In genomic region chr15:90191344-90191687, GRCh38 we compare ENCODE assay signal across 9 cellular contexts. TPM values are rescaled to one million over a fixed set of nuclear protein-coding genes. Genes with fewer than 3 reads are reported as not detected.
DNase-seq lines count a peak whose midpoint lies in the region; ATAC-seq and TF ChIP-seq lines count a peak whose summit lies in the region.
"Had no signal": no experiment of that assay in that cellular context is flagged by ENCODE, and none has a peak within 500 bp of the region (broad histone marks: within the 10 kb centered on the region; RNA-seq: fewer than 3 reads in every experiment).

No MANE protein-coding gene starts in this region.

- H3K4me3 ChIP-seq in mucosa of stomach (ENCODE audit: low read length), result no peak overlapping the region
- H3K4me3 ChIP-seq in ovary, result no peak overlapping the region

- H3K27ac ChIP-seq in ovary, result peak overlapping the region in 1 of 2 donors; percentile 79

- intact Hi-C loops in ovary (cut with DNase I), result no loop called here

- DNase-seq in DMS53 treated with DMSO at 0.1 percent for 48 hours (lab: John Stamatoyannopoulos, UW; ENCODE audit: unreplicated experiment), result peak; percentile 4
- DNase-seq in cerebellar cortex (ENCODE audit: low spot score), result no peak
- no peak for DNase-seq in NCI-H2107 (lab: John Stamatoyannopoulos, UW)
- no peak for DNase-seq in ovary

- ATAC-seq in GM21717 (IDR thresholded peaks at IDR 0.05; ENCODE audit: unreplicated experiment) (peak; percentile 11), SK-N-SH treated with all-trans-retinoic acid at 6 μM for 48 hours (peak; percentile 18), HG03342 (IDR thresholded peaks at IDR 0.05; ENCODE audit: unreplicated experiment) (no peak)

- no peak for TF ChIP-seq CTCF in ovary (IDR thresholded peaks at IDR 0.05)

- H3K4me1 ChIP-seq in mucosa of stomach (ENCODE audit: control insufficient read depth, insufficient read depth, low read length), result peaks cover 47% of the 10 kb centered on the region
- peaks cover 19% of the 10 kb centered on the region for H3K4me1 ChIP-seq in ovary (ENCODE audit: insufficient read depth)

- H3K9ac ChIP-seq in mucosa of stomach (ENCODE audit: low read length), result peak overlapping the region; percentile 23

- no peaks in the 10 kb centered on the region for H3K36me3 ChIP-seq in mucosa of stomach (ENCODE audit: control insufficient read depth, insufficient read depth, low read length)
- H3K36me3 ChIP-seq in ovary, result no peaks in the 10 kb centered on the region

- no peak for TF ChIP-seq EP300 in ovary (IDR thresholded peaks at IDR 0.05)

- H3K9me3 ChIP-seq in mucosa of stomach (ENCODE audit: control insufficient read depth, low read length) (no peaks in the 10 kb centered on the region), ovary (no peaks in the 10 kb centered on the region)

- H3K27me3 ChIP-seq in mucosa of stomach (ENCODE audit: control insufficient read depth, insufficient read depth, low read length) (no peaks in the 10 kb centered on the region), ovary (no peaks in the 10 kb centered on the region)

- WGBS in ovary, 3 donors, result 79 to 90% (median 86%) methylated on average over 3 of the region's 3 CpGs

- TF ChIP-seq POLR2A in ovary (IDR thresholded peaks at IDR 0.05), result no peak

TF ChIP-seq in SK-N-SH treated with all-trans-retinoic acid at 6 μM for 48 hours, 23 proteins besides CTCF, POLR2A, EP300 and RAD21:
- TF ChIP-seq ARNTL (CRISPR knock-in tag; IDR thresholded peaks at IDR 0.05; ENCODE audit: borderline replicate concordance, low read depth) (no peak), TOX (CRISPR knock-in tag; IDR thresholded peaks at IDR 0.05; ENCODE audit: borderline replicate concordance) (no peak), ESRRG (CRISPR knock-in tag; IDR thresholded peaks at IDR 0.05) (no peak), ZFP3 (CRISPR knock-in tag; IDR thresholded peaks at IDR 0.05) (no peak), ZC3H10 (CRISPR knock-in tag; IDR thresholded peaks at IDR 0.05) (no peak), RARB (CRISPR knock-in tag; IDR thresholded peaks at IDR 0.05) (no peak), CSRNP3 (CRISPR knock-in tag; IDR thresholded peaks at IDR 0.05) (no peak), PPARA (CRISPR knock-in tag; IDR thresholded peaks at IDR 0.05; ENCODE audit: borderline replicate concordance) (no peak), TSHZ2 (CRISPR knock-in tag; IDR thresholded peaks at IDR 0.05) (no peak), OSR1 (CRISPR knock-in tag; IDR thresholded peaks at IDR 0.05) (no peak), ZFP30 (CRISPR knock-in tag; IDR thresholded peaks at IDR 0.05) (no peak)

RNA-seq across cellular contexts. Expression of gene SEMA4B, which starts 9.8 kb away (rescaled TPM):
- 10 to 100 TPM; 25.3 to 83.8 (median 51.0) TPM for total RNA-seq in ovary
- 10 to 100 TPM; 12.4 to 24.4 TPM for polyA plus RNA-seq in ovary

RNA-seq across cellular contexts. Expression of gene CIB1, which starts 42.4 kb away (rescaled TPM):
- total RNA-seq in ovary, result 10 to 100 TPM; 18.5 to 68.8 (median 45.0) TPM
- polyA plus RNA-seq in ovary, result 10 to 100 TPM; 40.2 to 53.6 TPM

RNA-seq across cellular contexts. Expression of gene GDPGP1, which starts 42.7 kb away (rescaled TPM):
- total RNA-seq in ovary, result 1 to 10 TPM; 2.5 to 9.3 (median 8.3) TPM
- 1 to 10 TPM; 2.0 to 3.0 TPM for polyA plus RNA-seq in ovary

RNA-seq across cellular contexts. Expression of gene TTLL13, which starts 58.0 kb away (rescaled TPM):
- total RNA-seq in ovary, result under 1 TPM in 3 of 7 donors, not detected in 4; 0.10 to 0.15 (median 0.13) TPM
- under 1 TPM; 0.04 to 0.33 TPM for polyA plus RNA-seq in ovary
- total RNA-seq: HT1080 had no signal
